8 cellular contexts compared by ENCODE assay signal in the genomic region with DNA sequence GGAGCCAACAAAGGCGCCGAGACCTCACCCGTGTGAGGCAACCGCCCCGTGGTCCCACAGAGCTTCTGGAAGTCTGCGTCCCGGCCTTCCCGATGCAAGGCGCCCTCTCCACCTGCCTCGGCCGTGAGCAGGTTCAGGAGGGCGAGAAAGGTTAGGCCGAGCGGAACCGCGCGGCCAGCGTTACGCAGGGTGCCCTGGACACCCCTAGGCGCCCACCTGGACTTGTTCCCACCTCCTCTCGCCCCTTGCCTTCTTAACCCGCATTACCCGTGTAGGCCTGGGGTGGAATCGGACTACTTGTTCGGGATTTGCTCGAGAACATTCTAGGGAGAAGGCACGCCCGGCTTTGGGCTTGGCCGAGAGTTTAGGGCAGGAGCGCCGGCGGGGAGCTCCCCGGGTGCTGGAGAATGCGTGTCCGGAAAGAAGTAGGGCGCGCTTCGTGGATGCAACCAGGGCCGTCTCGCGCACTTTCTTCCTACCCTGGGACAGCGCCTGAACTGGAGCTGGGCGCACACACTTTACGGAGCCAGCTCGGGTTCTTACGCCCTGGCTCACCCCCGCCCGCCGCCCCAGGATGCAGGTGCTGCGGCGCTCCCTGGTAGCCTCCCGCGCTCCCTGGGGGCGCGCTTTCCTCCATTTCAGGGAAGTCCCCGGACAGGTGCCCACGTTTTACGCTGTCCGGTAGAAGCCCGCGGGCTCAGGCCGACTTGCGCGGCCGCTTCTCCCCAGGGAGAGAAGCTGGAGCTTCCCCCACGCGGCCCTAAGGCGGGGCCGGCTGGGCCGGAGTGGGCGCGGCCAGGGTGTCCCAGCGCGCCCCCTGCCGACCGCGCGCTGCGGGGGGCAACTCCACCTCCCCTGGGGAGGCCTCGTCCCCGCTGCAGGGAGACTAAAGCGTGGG.
A peak's percentile ranks its signal among the peaks of the same experiment; 100 is the strongest.
DNase-seq lines count a peak whose midpoint lies in the region; ATAC-seq and TF ChIP-seq lines count a peak whose summit lies in the region.

No MANE protein-coding gene starts in this region.

- H3K4me1 ChIP-seq in colonic mucosa (peaks cover 18% of the 10 kb centered on the region), parathyroid adenoma (peaks cover 5% of the 10 kb centered on the region), thyroid gland (peaks cover 23 to 36% of the 10 kb centered on the region in 2 donors)

- H3K36me3 ChIP-seq in colonic mucosa (no peaks in the 10 kb centered on the region), parathyroid adenoma (ENCODE audit: control insufficient read depth, insufficient read depth, low read length) (no peaks in the 10 kb centered on the region), thyroid gland (no peaks in the 10 kb centered on the region)

- H3K4me2 ChIP-seq in parathyroid adenoma (ENCODE audit: low read length) = peak overlapping the region; percentile 14

- H3K79me2 ChIP-seq in parathyroid adenoma = no peaks in the 10 kb centered on the region

- no peak overlapping the region for H2AFZ ChIP-seq in parathyroid adenoma

- no peak for DNase-seq in colonic mucosa
- DNase-seq in thyroid gland = no peak
- no peak for DNase-seq in HuH-7.5 (ENCODE audit: low spot score)
- no peak for DNase-seq in NCI-H1092 (lab: John Stamatoyannopoulos, UW)

- WGBS in thyroid gland, 2 donors = 3 to 9% methylated on average over 27 to 33 of the region's 82 CpGs

- H3K9ac ChIP-seq in colonic mucosa (ENCODE audit: low read depth in 2 of 2, low read length in 2 of 2) = no peak overlapping the region
- H3K9ac ChIP-seq in parathyroid adenoma = no peak overlapping the region

- no peak overlapping the region for H3K27ac ChIP-seq in colonic mucosa
- H3K27ac ChIP-seq in parathyroid adenoma = no peak overlapping the region
- H3K27ac ChIP-seq in thyroid gland = no peak overlapping the region

- H3K27me3 ChIP-seq in colonic mucosa (peaks cover 70% of the 10 kb centered on the region), parathyroid adenoma (ENCODE audit: control insufficient read depth, insufficient read depth, low read length) (peaks cover 17% of the 10 kb centered on the region), thyroid gland (peaks cover 49% of the 10 kb centered on the region)

- TF ChIP-seq CTCF in GM12872 (IDR thresholded peaks at IDR 0.05; ENCODE audit: insufficient read depth, low read depth, low read length) (peak; percentile 57), colonic mucosa (IDR thresholded peaks at IDR 0.05) (peak; percentile 19), parathyroid adenoma (IDR thresholded peaks at IDR 0.05) (peak; percentile 14), thyroid gland (IDR thresholded peaks at IDR 0.05) (peak in 1 of 6 experiments; percentile 10)

- H3K9me3 ChIP-seq in colonic mucosa (no peaks in the 10 kb centered on the region), parathyroid adenoma (ENCODE audit: control insufficient read depth, low read length) (no peaks in the 10 kb centered on the region), thyroid gland (no peaks in the 10 kb centered on the region)

- no peak for TF ChIP-seq POLR2A in thyroid gland (IDR thresholded peaks at IDR 0.05)

- no peak overlapping the region for H3K4me3 ChIP-seq in colonic mucosa
- H3K4me3 ChIP-seq in parathyroid adenoma (ENCODE audit: low read depth, low read length) = no peak overlapping the region
- no peak overlapping the region for H3K4me3 ChIP-seq in thyroid gland (replicated peaks in 1 of 3)

- ATAC-seq in HG02884 (IDR thresholded peaks at IDR 0.05; ENCODE audit: unreplicated experiment) (peak; percentile 49), GM21367 (IDR thresholded peaks at IDR 0.05; ENCODE audit: unreplicated experiment) (no peak)

- intact Hi-C loops in colonic mucosa (cut with DNase I) = no loop called here
- intact Hi-C loops in thyroid gland (cut with DNase I) = no loop called here
